Comparison of ENCODE assay signal across 22 cellular contexts in the genomic region with DNA sequence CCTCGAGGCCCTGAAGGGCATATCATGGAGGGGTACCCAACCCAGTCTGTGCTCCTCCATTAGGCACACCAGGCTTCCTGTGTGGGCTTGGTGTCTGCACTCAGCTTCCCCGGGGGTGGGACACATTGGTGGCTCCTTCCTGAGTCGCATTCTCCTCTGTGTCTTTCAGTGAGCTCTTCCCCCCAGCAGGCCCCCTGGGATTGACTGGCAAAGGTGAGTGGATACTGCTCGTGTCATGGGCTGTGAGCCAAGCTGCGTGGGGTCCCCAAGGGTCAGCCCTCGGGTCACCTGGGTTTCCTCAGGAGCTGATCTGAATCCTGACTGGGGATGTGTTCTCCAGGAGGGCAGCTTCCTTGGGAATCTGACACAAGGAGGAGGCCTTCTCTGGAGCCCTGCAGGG.
DNase-seq lines count a peak whose midpoint lies in the region; ATAC-seq and TF ChIP-seq lines count a peak whose summit lies in the region.
"Had no signal": no experiment of that assay in that cellular context is flagged by ENCODE, and none has a peak within 500 bp of the region (broad histone marks: within the 10 kb centered on the region; RNA-seq: fewer than 3 reads in every experiment).

No MANE protein-coding gene starts in this region.

- no peak for ATAC-seq in Right ventricle myocardium superior (ENCODE audit: poor library complexity)
- no peak for ATAC-seq in RWPE2 (ENCODE audit: low read depth)
- no peak for ATAC-seq in omental fat pad (ENCODE audit: low FRiP score)
- no peak for ATAC-seq in GM21825 (IDR thresholded peaks at IDR 0.05; ENCODE audit: unreplicated experiment)

- TF ChIP-seq CTCF in right atrium auricular region (IDR thresholded peaks at IDR 0.05) (no peak), RWPE2 (IDR thresholded peaks at IDR 0.05; ENCODE audit: poor library complexity, severe bottlenecking) (no peak), omental fat pad (IDR thresholded peaks at IDR 0.05) (no peak), tibial artery (IDR thresholded peaks at IDR 0.05) (no peak)

- H3K27ac ChIP-seq in right atrium auricular region, result no peak overlapping the region
- H3K27ac ChIP-seq in RWPE2 (ENCODE audit: poor library complexity, severe bottlenecking), result no peak overlapping the region
- no peak overlapping the region for H3K27ac ChIP-seq in tibial artery
- H3K27ac ChIP-seq: GM23248, SJSA1 had no signal

- intact Hi-C loops in Right ventricle myocardium superior (cut with DNase I), result no loop called here
- intact Hi-C loops in tibial artery (cut with DNase I; ENCODE audit: low total_unique reads), result no loop called here

- H3K4me3 ChIP-seq in right atrium auricular region (no peak overlapping the region), RWPE2 (ENCODE audit: severe bottlenecking) (no peak overlapping the region), tibial artery (no peak overlapping the region)
- H3K4me3 ChIP-seq: GM23248, SJSA1 had no signal

- DNase-seq in Right ventricle myocardium superior (peak; percentile 27), right atrium auricular region (ENCODE audit: low spot score) (no peak), RWPE2 (ENCODE audit: low spot score) (peak; percentile 55), omental fat pad (ENCODE audit: low spot score) (peak; percentile 5), tibial artery (peak; percentile 11 to 49), NCI-H524 treated with DMSO at 0.1 percent for 48 hours (lab: John Stamatoyannopoulos, UW) (no peak)
- no peak for DNase-seq in activated CD4-positive, alpha-beta T cell treated with anti-CD3 and anti-CD28 coated beads, Interleukin-2, amount 50 U/mL, for 4 hours
- DNase-seq: 8988T, ACHN, BE2C, GM23248, H7, KBM-7, MV-4-11, NCI-H1105, NCI-H1436 treated with DMSO at 0.1 percent for 48 hours, NCI-H1930, NCI-H2107, NCI-H524, NCI-H774 had no signal

- H3K4me1 ChIP-seq in right atrium auricular region, result no peaks in the 10 kb centered on the region
- no peaks in the 10 kb centered on the region for H3K4me1 ChIP-seq in RWPE2 (ENCODE audit: insufficient read depth, poor library complexity, severe bottlenecking)
- H3K4me1 ChIP-seq in tibial artery, result no peaks in the 10 kb centered on the region
- H3K4me1 ChIP-seq: BE2C, SJSA1 had no signal

- H3K9me3 ChIP-seq in right atrium auricular region, result peaks cover 0 to 5% of the 10 kb centered on the region in 2 donors
- H3K9me3 ChIP-seq in RWPE2 (ENCODE audit: severe bottlenecking), result peaks cover 57% of the 10 kb centered on the region
- H3K9me3 ChIP-seq in tibial artery, result peaks cover 0 to 73% (median 41%) of the 10 kb centered on the region in 3 donors

- H3K36me3 ChIP-seq in right atrium auricular region, result no peaks in the 10 kb centered on the region
- no peaks in the 10 kb centered on the region for H3K36me3 ChIP-seq in RWPE2 (ENCODE audit: low read depth)
- H3K36me3 ChIP-seq in tibial artery, result no peaks in the 10 kb centered on the region
- H3K36me3 ChIP-seq: BE2C, SJSA1 had no signal

- H3K27me3 ChIP-seq in right atrium auricular region (no peaks in the 10 kb centered on the region), RWPE2 (ENCODE audit: insufficient read depth, poor library complexity, severe bottlenecking) (no peaks in the 10 kb centered on the region), tibial artery (no peaks in the 10 kb centered on the region)
- H3K27me3 ChIP-seq: BE2C, SJSA1 had no signal

Comparison
In these comparisons a context has a peak if more than half of its experiments do, and no peak if none do; other contexts are left out.
1. DNase-seq: peak in Right ventricle myocardium superior (single experiment), RWPE2 (single experiment), omental fat pad (single experiment) and tibial artery (2 of 2); none in right atrium auricular region (single experiment), NCI-H524 treated with DMSO at 0.1 percent for 48 hours (single experiment) and activated CD4-positive, alpha-beta T cell treated with anti-CD3 and anti-CD28 coated beads, Interleukin-2, amount 50 U/mL, for 4 hours (0 of 2).